In genomic region chr7:66013938-66014337, GRCh38 we compare ENCODE assay signal across 1 cellular context.
TF ChIP-seq lines count a peak whose summit lies in the region.

No MANE protein-coding gene starts in this region.

TF ChIP-seq in HepG2, 621 proteins besides CTCF, POLR2A, EP300 and RAD21 (continued from another document and continues in another):
- TF ChIP-seq MAZ (IDR thresholded peaks at IDR 0.05; ENCODE audit: borderline replicate concordance, low read depth, low read length) (no peak), MAZ (CRISPR knock-in tag; IDR thresholded peaks at IDR 0.05; ENCODE audit: low read depth) (0 out of 2 replicates have a peak, but pooled peaks have one; percentile 43), TFE3 (CRISPR knock-in tag; IDR thresholded peaks at IDR 0.05) (peak; percentile 54; the same call in 1 of the 2 replicates), MLXIP (CRISPR knock-in tag; IDR thresholded peaks at IDR 0.05; ENCODE audit: borderline replicate concordance) (no peak), DZIP1 (CRISPR knock-in tag; IDR thresholded peaks at IDR 0.05) (no peak), ZNF879 (CRISPR knock-in tag; IDR thresholded peaks at IDR 0.05) (no peak), CBX5 (CRISPR knock-in tag; IDR thresholded peaks at IDR 0.05; ENCODE audit: borderline replicate concordance) (no peak), HOXA7 (CRISPR knock-in tag; IDR thresholded peaks at IDR 0.05) (no peak), ELF3 (CRISPR knock-in tag; IDR thresholded peaks at IDR 0.05) (no peak), SNAI1 (CRISPR knock-in tag; IDR thresholded peaks at IDR 0.05; ENCODE audit: borderline replicate concordance) (no peak), ZNF776 (CRISPR knock-in tag; IDR thresholded peaks at IDR 0.05) (no peak), HMGXB4 (CRISPR knock-in tag; IDR thresholded peaks at IDR 0.05; ENCODE audit: borderline replicate concordance in 1 of 2, low read depth in 1 of 2) (0 out of 4 replicates have a peak, but pooled peaks have one; percentile 20 to 40), ZNF720 (CRISPR knock-in tag; IDR thresholded peaks at IDR 0.05) (no peak), ELF4 (CRISPR knock-in tag; IDR thresholded peaks at IDR 0.05; ENCODE audit: borderline replicate concordance) (no peak), MED13 (CRISPR knock-in tag; IDR thresholded peaks at IDR 0.05) (no peak), SPEN (CRISPR knock-in tag; IDR thresholded peaks at IDR 0.05; ENCODE audit: low read depth) (0 out of 2 replicates have a peak, but pooled peaks have one; percentile 40), ZNF766 (CRISPR knock-in tag; IDR thresholded peaks at IDR 0.05; ENCODE audit: borderline replicate concordance) (no peak), TBX2 (CRISPR knock-in tag; IDR thresholded peaks at IDR 0.05; ENCODE audit: borderline replicate concordance) (peak; percentile 28; the same call in 1 of the 2 replicates), ZBTB10 (CRISPR knock-in tag; IDR thresholded peaks at IDR 0.05; ENCODE audit: borderline replicate concordance) (no peak), FOSL2 (CRISPR knock-in tag; IDR thresholded peaks at IDR 0.05) (no peak), SOX6 (IDR thresholded peaks at IDR 0.05) (no peak), SOX6 (CRISPR knock-in tag; IDR thresholded peaks at IDR 0.05) (no peak), LBX2 (CRISPR knock-in tag; IDR thresholded peaks at IDR 0.05; ENCODE audit: borderline replicate concordance) (no peak), ZNF550 (CRISPR knock-in tag; IDR thresholded peaks at IDR 0.05; ENCODE audit: borderline replicate concordance) (no peak), ZNF281 (CRISPR knock-in tag; IDR thresholded peaks at IDR 0.05; ENCODE audit: borderline replicate concordance) (no peak)
- TF ChIP-seq, protein P1, sequence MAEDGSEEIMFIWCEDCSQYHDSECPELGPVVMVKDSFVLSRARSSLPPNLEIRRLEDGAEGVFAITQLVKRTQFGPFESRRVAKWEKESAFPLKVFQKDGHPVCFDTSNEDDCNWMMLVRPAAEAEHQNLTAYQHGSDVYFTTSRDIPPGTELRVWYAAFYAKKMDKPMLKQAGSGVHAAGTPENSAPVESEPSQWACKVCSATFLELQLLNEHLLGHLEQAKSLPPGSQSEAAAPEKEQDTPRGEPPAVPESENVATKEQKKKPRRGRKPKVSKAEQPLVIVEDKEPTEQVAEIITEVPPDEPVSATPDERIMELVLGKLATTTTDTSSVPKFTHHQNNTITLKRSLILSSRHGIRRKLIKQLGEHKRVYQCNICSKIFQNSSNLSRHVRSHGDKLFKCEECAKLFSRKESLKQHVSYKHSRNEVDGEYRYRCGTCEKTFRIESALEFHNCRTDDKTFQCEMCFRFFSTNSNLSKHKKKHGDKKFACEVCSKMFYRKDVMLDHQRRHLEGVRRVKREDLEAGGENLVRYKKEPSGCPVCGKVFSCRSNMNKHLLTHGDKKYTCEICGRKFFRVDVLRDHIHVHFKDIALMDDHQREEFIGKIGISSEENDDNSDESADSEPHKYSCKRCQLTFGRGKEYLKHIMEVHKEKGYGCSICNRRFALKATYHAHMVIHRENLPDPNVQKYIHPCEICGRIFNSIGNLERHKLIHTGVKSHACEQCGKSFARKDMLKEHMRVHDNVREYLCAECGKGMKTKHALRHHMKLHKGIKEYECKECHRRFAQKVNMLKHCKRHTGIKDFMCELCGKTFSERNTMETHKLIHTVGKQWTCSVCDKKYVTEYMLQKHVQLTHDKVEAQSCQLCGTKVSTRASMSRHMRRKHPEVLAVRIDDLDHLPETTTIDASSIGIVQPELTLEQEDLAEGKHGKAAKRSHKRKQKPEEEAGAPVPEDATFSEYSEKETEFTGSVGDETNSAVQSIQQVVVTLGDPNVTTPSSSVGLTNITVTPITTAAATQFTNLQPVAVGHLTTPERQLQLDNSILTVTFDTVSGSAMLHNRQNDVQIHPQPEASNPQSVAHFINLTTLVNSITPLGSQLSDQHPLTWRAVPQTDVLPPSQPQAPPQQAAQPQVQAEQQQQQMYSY (CRISPR knock-in tag; IDR thresholded peaks at IDR 0.05) = no peak
- TF ChIP-seq, protein P2, sequence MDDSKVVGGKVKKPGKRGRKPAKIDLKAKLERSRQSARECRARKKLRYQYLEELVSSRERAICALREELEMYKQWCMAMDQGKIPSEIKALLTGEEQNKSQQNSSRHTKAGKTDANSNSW (CRISPR knock-in tag; IDR thresholded peaks at IDR 0.05; ENCODE audit: borderline replicate concordance) = no peak
- TF ChIP-seq, protein P3, sequence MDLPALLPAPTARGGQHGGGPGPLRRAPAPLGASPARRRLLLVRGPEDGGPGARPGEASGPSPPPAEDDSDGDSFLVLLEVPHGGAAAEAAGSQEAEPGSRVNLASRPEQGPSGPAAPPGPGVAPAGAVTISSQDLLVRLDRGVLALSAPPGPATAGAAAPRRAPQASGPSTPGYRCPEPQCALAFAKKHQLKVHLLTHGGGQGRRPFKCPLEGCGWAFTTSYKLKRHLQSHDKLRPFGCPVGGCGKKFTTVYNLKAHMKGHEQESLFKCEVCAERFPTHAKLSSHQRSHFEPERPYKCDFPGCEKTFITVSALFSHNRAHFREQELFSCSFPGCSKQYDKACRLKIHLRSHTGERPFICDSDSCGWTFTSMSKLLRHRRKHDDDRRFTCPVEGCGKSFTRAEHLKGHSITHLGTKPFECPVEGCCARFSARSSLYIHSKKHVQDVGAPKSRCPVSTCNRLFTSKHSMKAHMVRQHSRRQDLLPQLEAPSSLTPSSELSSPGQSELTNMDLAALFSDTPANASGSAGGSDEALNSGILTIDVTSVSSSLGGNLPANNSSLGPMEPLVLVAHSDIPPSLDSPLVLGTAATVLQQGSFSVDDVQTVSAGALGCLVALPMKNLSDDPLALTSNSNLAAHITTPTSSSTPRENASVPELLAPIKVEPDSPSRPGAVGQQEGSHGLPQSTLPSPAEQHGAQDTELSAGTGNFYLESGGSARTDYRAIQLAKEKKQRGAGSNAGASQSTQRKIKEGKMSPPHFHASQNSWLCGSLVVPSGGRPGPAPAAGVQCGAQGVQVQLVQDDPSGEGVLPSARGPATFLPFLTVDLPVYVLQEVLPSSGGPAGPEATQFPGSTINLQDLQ (CRISPR knock-in tag; IDR thresholded peaks at IDR 0.05) = no peak
